In the genomic region with DNA sequence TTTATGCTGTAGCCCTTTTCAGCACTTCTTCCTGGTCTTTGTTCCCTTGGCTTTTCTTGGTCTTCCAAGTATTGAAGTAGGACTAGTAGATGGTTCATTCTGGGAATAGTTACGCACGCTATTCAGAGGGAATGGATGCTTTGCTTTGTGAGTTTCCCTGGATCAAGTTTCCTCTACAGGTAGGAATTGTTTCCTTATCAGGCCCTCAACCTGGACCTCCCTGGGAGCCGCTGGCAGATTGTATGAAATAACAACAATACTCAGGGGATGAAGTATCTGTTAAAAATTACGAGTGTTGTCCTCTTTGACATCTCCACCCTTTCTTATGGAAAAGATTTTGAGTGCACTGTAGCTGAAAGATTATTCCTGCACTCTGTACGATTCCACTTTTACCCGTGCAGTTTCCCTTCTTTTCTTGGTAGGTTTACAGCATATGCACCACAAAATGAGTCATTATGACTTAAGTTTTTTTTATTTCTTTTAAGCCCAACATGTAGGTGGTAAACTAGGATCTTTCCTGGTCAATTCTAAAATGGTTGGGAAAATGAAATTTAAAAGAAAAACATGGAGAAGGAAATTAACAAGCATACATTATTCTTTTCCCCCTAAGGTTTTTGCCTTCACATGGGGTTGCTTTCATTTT, we compare ENCODE assay signal across 13 cellular contexts. TPM values are rescaled to one million over a fixed set of nuclear protein-coding genes. Genes with fewer than 3 reads are reported as not detected.
A peak's percentile ranks its signal among the peaks of the same experiment; 100 is the strongest.
DNase-seq lines count a peak whose midpoint lies in the region; ATAC-seq and TF ChIP-seq lines count a peak whose summit lies in the region.
"Had no signal": no experiment of that assay in that cellular context is flagged by ENCODE, and none has a peak within 500 bp of the region (broad histone marks: within the 10 kb centered on the region; RNA-seq: fewer than 3 reads in every experiment).

No MANE protein-coding gene starts in this region.

- TF ChIP-seq CTCF in esophagus squamous epithelium (IDR thresholded peaks at IDR 0.05) = no peak

- H3K4me3 Mint-ChIP-seq in activated CD4-positive, alpha-beta T cell treated with anti-CD3 and anti-CD28 coated beads for 36 hours = no peak overlapping the region
- H3K4me3 Mint-ChIP-seq in stimulated activated effector memory CD8-positive, alpha-beta T cell treated with anti-CD3 and anti-CD28 coated beads, Interleukin-12 subunit alpha, Interleukin-12 subunit beta, amount 100 ng/mL, for 72 hours = peak overlapping the region; percentile 15

- peaks cover 11 to 65% (median 15%) of the 10 kb centered on the region in 3 donors for H3K4me1 ChIP-seq in esophagus squamous epithelium

- H3K9me3 ChIP-seq in esophagus squamous epithelium = no peaks in the 10 kb centered on the region
- H3K9me3 ChIP-seq: body of pancreas, upper lobe of left lung had no signal

- H3K4me1 Mint-ChIP-seq in activated CD4-positive, alpha-beta T cell treated with anti-CD3 and anti-CD28 coated beads for 36 hours = peaks cover 71% of the 10 kb centered on the region
- peaks cover 97% of the 10 kb centered on the region for H3K4me1 Mint-ChIP-seq in stimulated activated effector memory CD8-positive, alpha-beta T cell treated with anti-CD3 and anti-CD28 coated beads, Interleukin-12 subunit alpha, Interleukin-12 subunit beta, amount 100 ng/mL, for 72 hours

- H3K27me3 ChIP-seq in esophagus squamous epithelium = no peaks in the 10 kb centered on the region
- H3K27me3 ChIP-seq: body of pancreas, upper lobe of left lung had no signal

- H3K4me3 ChIP-seq in esophagus squamous epithelium = no peak overlapping the region
- H3K4me3 ChIP-seq: body of pancreas, upper lobe of left lung had no signal

- DNase-seq in activated CD4-positive, alpha-beta T cell treated with anti-CD3 and anti-CD28 coated beads for 36 hours = no peak
- no peak for DNase-seq in activated CD4-positive, alpha-beta T cell treated with anti-CD3 and anti-CD28 coated beads for 1 hour
- DNase-seq in NCI-H345 (lab: John Stamatoyannopoulos, UW) (peak; percentile 74), dermis blood vessel endothelial cell (peak; percentile 37), AG08396 (ENCODE audit: low spot score) (no peak), esophagus squamous epithelium (lab: John Stamatoyannopoulos, UW) (no peak)
- DNase-seq in stimulated activated effector memory CD8-positive, alpha-beta T cell treated with anti-CD3 and anti-CD28 coated beads, Interleukin-12 subunit alpha, Interleukin-12 subunit beta, amount 100 ng/mL, for 72 hours (ENCODE audit: low spot score in 2 of 2) = no peak
- DNase-seq: activated T-cell treated with anti-CD3 and anti-CD28 coated beads, Interleukin-2, amount 50 U/mL, for 24 hours; body of pancreas; NCI-H524 treated with DMSO at 0.1 percent for 48 hours; upper lobe of left lung had no signal

- H3K27me3 Mint-ChIP-seq in activated CD4-positive, alpha-beta T cell treated with anti-CD3 and anti-CD28 coated beads for 36 hours = no peaks in the 10 kb centered on the region
- H3K27me3 Mint-ChIP-seq: activated T-cell treated with anti-CD3 and anti-CD28 coated beads, Interleukin-2, amount 50 U/mL, for 24 hours had no signal

- no peak overlapping the region for H3K27ac ChIP-seq in esophagus squamous epithelium
- H3K27ac ChIP-seq: VCaP had no signal

- no peak for ATAC-seq in activated CD4-positive, alpha-beta T cell treated with anti-CD3 and anti-CD28 coated beads for 36 hours
- ATAC-seq in stimulated activated effector memory CD8-positive, alpha-beta T cell treated with anti-CD3 and anti-CD28 coated beads, Interleukin-12 subunit alpha, Interleukin-12 subunit beta, amount 100 ng/mL, for 72 hours = no peak
- no peak for ATAC-seq in GM18868 (IDR thresholded peaks at IDR 0.05; ENCODE audit: unreplicated experiment)
- ATAC-seq: body of pancreas had no signal

- POLR2A ChIA-PET in activated CD4-positive, alpha-beta T cell treated with anti-CD3 and anti-CD28 coated beads for 36 hours (lab: Charles Lee) = no interaction called here

- no peaks in the 10 kb centered on the region for H3K36me3 ChIP-seq in esophagus squamous epithelium
- H3K36me3 ChIP-seq: upper lobe of left lung had no signal

- CTCF ChIA-PET in activated CD4-positive, alpha-beta T cell treated with anti-CD3 and anti-CD28 coated beads for 36 hours (lab: Charles Lee) = interaction anchor here (1.3 to 1.9 kb wide), 3 partner anchors 10 to 57 kb away, joined by 4 to 15 read pairs (median 9); partner anchors contain the start of gene ARHGAP26

- no peak for TF ChIP-seq POLR2A in esophagus squamous epithelium (IDR thresholded peaks at IDR 0.05)

- 74 to 80% methylated on average over 6 of the region's 6 CpGs for WGBS in esophagus squamous epithelium, 2 donors

- no peaks in the 10 kb centered on the region for H3K9me3 Mint-ChIP-seq in activated CD4-positive, alpha-beta T cell treated with anti-CD3 and anti-CD28 coated beads for 36 hours (ENCODE audit: low read depth)
- no peaks in the 10 kb centered on the region for H3K9me3 Mint-ChIP-seq in stimulated activated effector memory CD8-positive, alpha-beta T cell treated with anti-CD3 and anti-CD28 coated beads, Interleukin-12 subunit alpha, Interleukin-12 subunit beta, amount 100 ng/mL, for 72 hours
- H3K9me3 Mint-ChIP-seq: activated T-cell treated with anti-CD3 and anti-CD28 coated beads, Interleukin-2, amount 50 U/mL, for 24 hours had no signal

- intact Hi-C loops in activated CD4-positive, alpha-beta T cell treated with anti-CD3 and anti-CD28 coated beads for 36 hours (cut with DNase I, micrococcal nuclease) = loop anchor here (1.0 to 10.0 kb wide), 6 partner anchors 45 to 1223 kb away; partner anchors contain the start of genes ARHGAP26 (in 2 of the 2) and GNPDA1 (in 1 of the 2)
- intact Hi-C loops in esophagus squamous epithelium (cut with DNase I) = no loop called here

- H3K36me3 Mint-ChIP-seq in activated CD4-positive, alpha-beta T cell treated with anti-CD3 and anti-CD28 coated beads for 36 hours (ENCODE audit: low read depth) = no peaks in the 10 kb centered on the region
- peaks cover 14% of the 10 kb centered on the region for H3K36me3 Mint-ChIP-seq in stimulated activated effector memory CD8-positive, alpha-beta T cell treated with anti-CD3 and anti-CD28 coated beads, Interleukin-12 subunit alpha, Interleukin-12 subunit beta, amount 100 ng/mL, for 72 hours

- H3K27ac Mint-ChIP-seq in activated CD4-positive, alpha-beta T cell treated with anti-CD3 and anti-CD28 coated beads for 36 hours = peak overlapping the region; percentile 7
- no peak overlapping the region for H3K27ac Mint-ChIP-seq in stimulated activated effector memory CD8-positive, alpha-beta T cell treated with anti-CD3 and anti-CD28 coated beads, Interleukin-12 subunit alpha, Interleukin-12 subunit beta, amount 100 ng/mL, for 72 hours

RNA-seq across cellular contexts. Expression of gene ARHGAP26, which starts 57.9 kb away (rescaled TPM):
- total RNA-seq in activated CD4-positive, alpha-beta T cell treated with anti-CD3 and anti-CD28 coated beads for 36 hours = 10 to 100 TPM; 12.8 to 15.4 TPM
- total RNA-seq in dermis blood vessel endothelial cell = 49.9 and 51.7 TPM in 2 replicates
- total RNA-seq in esophagus squamous epithelium = 10 to 100 TPM in 3 of 4 donors, 1 to 10 TPM in 1; 4.4 to 18.7 (median 15.4) TPM

Comparison
In these comparisons a context has a peak if more than half of its experiments do, and no peak if none do; other contexts are left out.
1. DNase-seq: peak in NCI-H345 (single experiment) and dermis blood vessel endothelial cell (single experiment); none in activated CD4-positive, alpha-beta T cell treated with anti-CD3 and anti-CD28 coated beads for 36 hours (single experiment), activated CD4-positive, alpha-beta T cell treated with anti-CD3 and anti-CD28 coated beads for 1 hour (single experiment), stimulated activated effector memory CD8-positive, alpha-beta T cell treated with anti-CD3 and anti-CD28 coated beads, Interleukin-12 subunit alpha, Interleukin-12 subunit beta, amount 100 ng/mL, for 72 hours (0 of 2), AG08396 (single experiment) and esophagus squamous epithelium (single experiment).